ENCODE assay signal across 2 cellular contexts in genomic region chr15:83068054-83068453, GRCh38.
TF ChIP-seq lines count a peak whose summit lies in the region.

No MANE protein-coding gene starts in this region.

TF ChIP-seq in SK-N-SH treated with all-trans-retinoic acid at 6 μM for 48 hours, 23 proteins besides CTCF, POLR2A, EP300 and RAD21 (continued from another document):
- TF ChIP-seq, protein P1, sequence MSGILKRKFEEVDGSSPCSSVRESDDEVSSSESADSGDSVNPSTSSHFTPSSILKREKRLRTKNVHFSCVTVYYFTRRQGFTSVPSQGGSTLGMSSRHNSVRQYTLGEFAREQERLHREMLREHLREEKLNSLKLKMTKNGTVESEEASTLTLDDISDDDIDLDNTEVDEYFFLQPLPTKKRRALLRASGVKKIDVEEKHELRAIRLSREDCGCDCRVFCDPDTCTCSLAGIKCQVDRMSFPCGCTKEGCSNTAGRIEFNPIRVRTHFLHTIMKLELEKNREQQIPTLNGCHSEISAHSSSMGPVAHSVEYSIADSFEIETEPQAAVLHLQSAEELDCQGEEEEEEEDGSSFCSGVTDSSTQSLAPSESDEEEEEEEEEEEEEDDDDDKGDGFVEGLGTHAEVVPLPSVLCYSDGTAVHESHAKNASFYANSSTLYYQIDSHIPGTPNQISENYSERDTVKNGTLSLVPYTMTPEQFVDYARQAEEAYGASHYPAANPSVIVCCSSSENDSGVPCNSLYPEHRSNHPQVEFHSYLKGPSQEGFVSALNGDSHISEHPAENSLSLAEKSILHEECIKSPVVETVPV (CRISPR knock-in tag; IDR thresholded peaks at IDR 0.05): no peak
- no peak for TF ChIP-seq ARNTL (CRISPR knock-in tag; IDR thresholded peaks at IDR 0.05; ENCODE audit: borderline replicate concordance, low read depth)
- no peak for TF ChIP-seq ZNF8 (CRISPR knock-in tag; IDR thresholded peaks at IDR 0.05)
- no peak for TF ChIP-seq ZNF565 (CRISPR knock-in tag; conservative IDR thresholded peaks at IDR 0.05; ENCODE audit: low read depth)
- no peak for TF ChIP-seq TOX (CRISPR knock-in tag; IDR thresholded peaks at IDR 0.05; ENCODE audit: borderline replicate concordance)
- TF ChIP-seq SNAI2 (CRISPR knock-in tag; IDR thresholded peaks at IDR 0.05): no peak
- TF ChIP-seq, protein P2, sequence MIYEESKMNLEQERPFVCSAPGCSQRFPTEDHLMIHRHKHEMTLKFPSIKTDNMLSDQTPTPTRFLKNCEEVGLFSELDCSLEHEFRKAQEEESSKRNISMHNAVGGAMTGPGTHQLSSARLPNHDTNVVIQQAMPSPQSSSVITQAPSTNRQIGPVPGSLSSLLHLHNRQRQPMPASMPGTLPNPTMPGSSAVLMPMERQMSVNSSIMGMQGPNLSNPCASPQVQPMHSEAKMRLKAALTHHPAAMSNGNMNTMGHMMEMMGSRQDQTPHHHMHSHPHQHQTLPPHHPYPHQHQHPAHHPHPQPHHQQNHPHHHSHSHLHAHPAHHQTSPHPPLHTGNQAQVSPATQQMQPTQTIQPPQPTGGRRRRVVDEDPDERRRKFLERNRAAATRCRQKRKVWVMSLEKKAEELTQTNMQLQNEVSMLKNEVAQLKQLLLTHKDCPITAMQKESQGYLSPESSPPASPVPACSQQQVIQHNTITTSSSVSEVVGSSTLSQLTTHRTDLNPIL (CRISPR knock-in tag; IDR thresholded peaks at IDR 0.05; ENCODE audit: low read depth): no peak
- TF ChIP-seq ZC3H10 (CRISPR knock-in tag; IDR thresholded peaks at IDR 0.05): no peak
- no peak for TF ChIP-seq GLIS3 (CRISPR knock-in tag; IDR thresholded peaks at IDR 0.05)
- TF ChIP-seq CSDC2 (CRISPR knock-in tag; IDR thresholded peaks at IDR 0.05): no peak
- TF ChIP-seq TSHZ2 (CRISPR knock-in tag; IDR thresholded peaks at IDR 0.05): no peak
- TF ChIP-seq BACH2 (CRISPR knock-in tag; IDR thresholded peaks at IDR 0.05; ENCODE audit: borderline replicate concordance): no peak
- no peak for TF ChIP-seq PATZ1 (CRISPR knock-in tag; IDR thresholded peaks at IDR 0.05; ENCODE audit: borderline replicate concordance)

TF ChIP-seq in WTC11, 78 proteins besides CTCF, POLR2A, EP300 and RAD21 (continued from another document):
- TF ChIP-seq, protein P3, sequence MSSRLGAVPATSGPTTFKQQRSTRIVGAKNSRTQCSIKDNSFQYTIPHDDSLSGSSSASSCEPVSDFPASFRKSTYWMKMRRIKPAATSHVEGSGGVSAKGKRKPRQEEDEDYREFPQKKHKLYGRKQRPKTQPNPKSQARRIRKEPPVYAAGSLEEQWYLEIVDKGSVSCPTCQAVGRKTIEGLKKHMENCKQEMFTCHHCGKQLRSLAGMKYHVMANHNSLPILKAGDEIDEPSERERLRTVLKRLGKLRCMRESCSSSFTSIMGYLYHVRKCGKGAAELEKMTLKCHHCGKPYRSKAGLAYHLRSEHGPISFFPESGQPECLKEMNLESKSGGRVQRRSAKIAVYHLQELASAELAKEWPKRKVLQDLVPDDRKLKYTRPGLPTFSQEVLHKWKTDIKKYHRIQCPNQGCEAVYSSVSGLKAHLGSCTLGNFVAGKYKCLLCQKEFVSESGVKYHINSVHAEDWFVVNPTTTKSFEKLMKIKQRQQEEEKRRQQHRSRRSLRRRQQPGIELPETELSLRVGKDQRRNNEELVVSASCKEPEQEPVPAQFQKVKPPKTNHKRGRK (CRISPR knock-in tag; IDR thresholded peaks at IDR 0.05; ENCODE audit: borderline replicate concordance): no peak
- TF ChIP-seq SMAD3 (CRISPR knock-in tag; IDR thresholded peaks at IDR 0.05; ENCODE audit: borderline replicate concordance) (no peak), HMGA2 (CRISPR knock-in tag; IDR thresholded peaks at IDR 0.05) (no peak), PRDM15 (CRISPR knock-in tag; IDR thresholded peaks at IDR 0.05) (no peak), PRRX2 (CRISPR knock-in tag; IDR thresholded peaks at IDR 0.05) (no peak)
